ENCODE assay signal across 8 cellular contexts in genomic region chr20:18794428-18794787, GRCh38. TPM values are rescaled to one million over a fixed set of nuclear protein-coding genes. Genes with fewer than 3 reads are reported as not detected.
DNase-seq lines count a peak whose midpoint lies in the region; ATAC-seq and TF ChIP-seq lines count a peak whose summit lies in the region.

No MANE protein-coding gene starts in this region.

- ATAC-seq in RWPE2 (ENCODE audit: low read depth): peak; percentile 24; the same call in 2 of the 3 replicates
- ATAC-seq in psoas muscle: peak in 3 of 4 donors; percentile 9 to 32 (median 15)
- no peak for ATAC-seq in GM21786 (IDR thresholded peaks at IDR 0.05; ENCODE audit: unreplicated experiment)
- no peak for ATAC-seq in GM18867 (IDR thresholded peaks at IDR 0.05; ENCODE audit: unreplicated experiment)
- no peak for ATAC-seq in HG02973 (IDR thresholded peaks at IDR 0.05; ENCODE audit: unreplicated experiment)

- H3K9me3 ChIP-seq in RWPE2 (ENCODE audit: severe bottlenecking): no peaks in the 10 kb centered on the region
- peaks cover 7% of the 10 kb centered on the region for H3K9me3 ChIP-seq in psoas muscle

- TF ChIP-seq CTCF in GM12875 (IDR thresholded peaks at IDR 0.05; ENCODE audit: borderline replicate concordance, insufficient read depth, low read depth, low read length) (no peak), RWPE2 (IDR thresholded peaks at IDR 0.05; ENCODE audit: poor library complexity, severe bottlenecking) (no peak), fibroblast of mammary gland (conservative IDR thresholded peaks at IDR 0.05; ENCODE audit: control insufficient read depth, insufficient read depth, low read depth, low read length) (no peak), psoas muscle (IDR thresholded peaks at IDR 0.05) (no peak)

- H3K4me1 ChIP-seq in RWPE2 (ENCODE audit: insufficient read depth, poor library complexity, severe bottlenecking) (no peaks in the 10 kb centered on the region), psoas muscle (peaks cover 9% of the 10 kb centered on the region)

- intact Hi-C loops in psoas muscle (cut with DNase I): loop anchor here (5.0 kb wide), 3 partner anchors 152 to 207 kb away; partner anchors contain the start of gene DTD1 (in 1 of the 2)

- H3K27ac ChIP-seq in RWPE2 (ENCODE audit: poor library complexity, severe bottlenecking): no peak overlapping the region
- peak overlapping the region; percentile 94 for H3K27ac ChIP-seq in psoas muscle

- H3K36me3 ChIP-seq in RWPE2 (ENCODE audit: low read depth) (no peaks in the 10 kb centered on the region), psoas muscle (ENCODE audit: insufficient read depth in 1 of 2, low read depth in 1 of 2) (no peaks in the 10 kb centered on the region)

- H3K4me3 ChIP-seq in GM12875 (ENCODE audit: low read depth, low read length) (peak overlapping the region; percentile 49), RWPE2 (ENCODE audit: severe bottlenecking) (peak overlapping the region; percentile 59), fibroblast of mammary gland (ENCODE audit: control insufficient read depth, low read depth, low read length) (peak overlapping the region; percentile 72), psoas muscle (peak overlapping the region; percentile 80)

- WGBS in psoas muscle, 3 donors: 12 to 23% (median 20%) methylated on average over 3 of the region's 3 CpGs

- H3K27me3 ChIP-seq in RWPE2 (ENCODE audit: insufficient read depth, poor library complexity, severe bottlenecking): no peaks in the 10 kb centered on the region
- H3K27me3 ChIP-seq in psoas muscle (ENCODE audit: insufficient read depth in 3 of 3, low read length in 2 of 3): peaks cover 0 to 2% (median 0%) of the 10 kb centered on the region in 3 donors

- no peak for DNase-seq in RWPE2 (ENCODE audit: low spot score)
- no peak for DNase-seq in fibroblast of mammary gland (ENCODE audit: low read depth)
- DNase-seq in psoas muscle: no peak
- no peak for DNase-seq in GM19238 (ENCODE audit: insufficient read length, low spot score)

RNA-seq across cellular contexts. Expression of gene SCP2D1, which starts 19.2 kb away (rescaled TPM):
- total RNA-seq in psoas muscle: not detected
- not detected for polyA plus RNA-seq in psoas muscle

Comparison
In these comparisons a context has a peak if more than half of its experiments do, and no peak if none do; other contexts are left out.
1. ATAC-seq: peak in RWPE2 (single experiment) and psoas muscle (3 of 4); none in GM21786 (single experiment), GM18867 (single experiment) and HG02973 (single experiment).
2. Peak in every context shown above with its lines, with median percentiles within 50 percentile points of each other: H3K4me3 ChIP-seq.